ENCODE assay signal across 8 cellular contexts in the genomic region with DNA sequence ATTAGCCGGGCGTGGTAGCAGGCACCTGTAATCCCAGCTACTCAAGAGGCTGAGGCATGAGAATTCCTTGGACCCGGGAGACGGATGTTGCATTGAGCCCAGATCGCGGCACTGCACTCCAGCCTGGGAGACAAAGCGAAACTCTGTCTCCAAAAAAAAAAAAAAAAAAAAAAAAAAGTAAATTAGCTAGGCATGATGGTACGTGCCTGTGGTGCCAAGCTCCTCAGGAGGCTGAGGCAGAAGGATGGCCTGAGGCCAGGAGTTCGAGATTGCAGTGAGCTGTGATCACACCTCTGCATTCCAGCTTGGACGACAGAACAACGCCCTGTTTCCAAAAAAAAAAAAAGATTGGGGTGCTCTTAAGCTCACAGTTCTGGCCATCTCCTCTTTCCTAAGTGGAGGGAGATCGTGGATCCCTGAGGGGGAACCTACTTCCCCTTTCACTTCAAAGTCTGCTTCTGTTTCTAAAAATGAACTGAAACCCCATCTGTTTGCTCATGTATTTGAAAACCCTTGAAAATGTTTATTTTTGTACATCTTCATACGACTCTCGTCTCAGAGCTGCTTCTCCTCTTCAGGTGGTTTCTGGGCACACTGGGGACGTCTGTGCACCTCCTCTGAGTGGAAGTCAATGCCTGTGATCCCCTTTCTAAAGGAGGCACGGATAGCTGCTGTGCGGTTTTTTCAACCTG.
DNase-seq lines count a peak whose midpoint lies in the region; ATAC-seq and TF ChIP-seq lines count a peak whose summit lies in the region.

No MANE protein-coding gene starts in this region.

- ATAC-seq in GM18520 (IDR thresholded peaks at IDR 0.05; ENCODE audit: unreplicated experiment) (peak; percentile 65), naive B cell (ENCODE audit: low read depth in 2 of 2) (peak; percentile 90 to 91)

- no peaks in the 10 kb centered on the region for H3K27me3 ChIP-seq in GM23248 (replicated peaks; ENCODE audit: insufficient read depth)
- H3K27me3 ChIP-seq in MG63, result no peaks in the 10 kb centered on the region
- no peaks in the 10 kb centered on the region; the same call in 1 of the 2 replicates for H3K27me3 ChIP-seq in H9 (ENCODE audit: insufficient read depth, low read length)

- H3K18ac ChIP-seq in H9 (ENCODE audit: insufficient read length, low read depth, low read length), result no peak overlapping the region

- no peak overlapping the region for H3T11ph ChIP-seq in H9 (ENCODE audit: low read length)

- TF ChIP-seq CTCF in H9 (conservative IDR thresholded peaks at IDR 0.05), result no peak

- H3K23ac ChIP-seq in H9 (ENCODE audit: insufficient read length, low read depth, low read length), result no peak overlapping the region

- H3K4me1 ChIP-seq in GM23248 (ENCODE audit: insufficient read depth) (peaks cover 6% of the 10 kb centered on the region; the same call in 1 of the 2 replicates), H9 (ENCODE audit: insufficient read depth, low read length) (peaks cover 7% of the 10 kb centered on the region)

- H3K4me1 Mint-ChIP-seq in naive B cell, result peaks cover 36 to 58% (median 38%) of the 10 kb centered on the region in 3 donors
- no peaks in the 10 kb centered on the region; a peak in 2 of 4 replicates for H3K4me1 Mint-ChIP-seq in H9

- DNase-seq in GM23248 (peak; percentile 34), MG63 (peak; percentile 67), naive B cell (peak; percentile 53), H9 (no peak), HPDE6-E6E7 (ENCODE audit: extremely low spot score) (no peak), HuH-7.5 (ENCODE audit: low spot score) (no peak), midbrain (lab: John Stamatoyannopoulos, UW) (no peak)

- 75 to 76% methylated on average over 17 of the region's 17 CpGs for WGBS in GM23248 (ENCODE audit: low coverage in 1 of 2, low lambda C conversion rate in 2 of 2, missing lambda C conversion rate in 2 of 2), 2 experiments
- WGBS in H9 (ENCODE audit: extremely low coverage, insufficient read length, low lambda C conversion rate), result no CpG with 5 or more reads among the region's 17 CpGs

- H3K27ac ChIP-seq in GM23248 (no peak overlapping the region), H9 (ENCODE audit: insufficient read length, low read depth, low read length) (no peak overlapping the region)

- H3F3A ChIP-seq in GM23248 (ENCODE audit: insufficient read depth), result no peaks in the 10 kb centered on the region

- no peak overlapping the region for H4K8ac ChIP-seq in H9 (replicated peaks; ENCODE audit: insufficient read length, low read depth, low read length)

- H2AFZ ChIP-seq in GM23248 (no peak overlapping the region; the same call in 1 of the 2 replicates), H9 (ENCODE audit: low read length) (no peak overlapping the region)

- no peaks in the 10 kb centered on the region for H3K23me2 ChIP-seq in H9 (ENCODE audit: insufficient read length, low read depth, low read length, poor library complexity, severe bottlenecking)

- peak overlapping the region; percentile 37 for H3K4me2 ChIP-seq in GM23248 (ENCODE audit: unreplicated experiment)
- H3K4me2 ChIP-seq in H9 (ENCODE audit: insufficient read depth, insufficient read length, low read length), result no peak overlapping the region

- no peak overlapping the region for H3K56ac ChIP-seq in H9 (ENCODE audit: insufficient read length, low read depth, low read length)

- H2BK15ac ChIP-seq in H9 (ENCODE audit: low read depth, low read length), result no peak overlapping the region

- H2AK5ac ChIP-seq in H9 (ENCODE audit: insufficient read length, low read length), result no peak overlapping the region

- in situ Hi-C loops in GM23248 (cut with MboI), result no loop called here

- H3K4ac ChIP-seq in H9 (ENCODE audit: low read depth, low read length), result no peak overlapping the region

- H3K9ac ChIP-seq in GM23248 (no peak overlapping the region), H9 (ENCODE audit: extremely low read depth, insufficient read length, low read length) (no peak overlapping the region)

- H4K5ac ChIP-seq in H9 (ENCODE audit: insufficient read length, low read depth, low read length), result no peak overlapping the region

- H3K9me3 ChIP-seq in GM23248 (ENCODE audit: low read depth), result no peaks in the 10 kb centered on the region
- H3K9me3 ChIP-seq in MG63, result no peaks in the 10 kb centered on the region
- H3K9me3 ChIP-seq in H9 (ENCODE audit: control insufficient read depth, low read depth, low read length), result no peaks in the 10 kb centered on the region

- H3K36me3 Mint-ChIP-seq in naive B cell, result peaks cover 0 to 6% of the 10 kb centered on the region in 2 donors
- no peaks in the 10 kb centered on the region for H3K36me3 Mint-ChIP-seq in H9 (ENCODE audit: insufficient read depth in 1 of 3, low read depth in 3 of 3)

- no peak overlapping the region for H2BK120ac ChIP-seq in H9 (ENCODE audit: low read depth, low read length, poor library complexity, severe bottlenecking)

- no peaks in the 10 kb centered on the region for H3K27me3 Mint-ChIP-seq in naive B cell
- no peaks in the 10 kb centered on the region for H3K27me3 Mint-ChIP-seq in H9 (ENCODE audit: low read depth)

- no peak overlapping the region for H4K91ac ChIP-seq in H9 (ENCODE audit: insufficient read length, low read depth, low read length)

- H2BK20ac ChIP-seq in H9 (ENCODE audit: low read depth, low read length, poor library complexity, severe bottlenecking), result no peak overlapping the region

- H2BK12ac ChIP-seq in H9 (ENCODE audit: insufficient read length, low read depth, low read length), result no peak overlapping the region

- H4K20me1 ChIP-seq in GM23248 (ENCODE audit: insufficient read depth) (no peaks in the 10 kb centered on the region; the same call in 1 of the 2 replicates), H9 (ENCODE audit: control insufficient read depth, insufficient read depth, insufficient read length) (no peaks in the 10 kb centered on the region)

- no peak overlapping the region for H3K4me3 ChIP-seq in GM23248
- no peak overlapping the region for H3K4me3 ChIP-seq in MG63

- no peak overlapping the region for H2BK5ac ChIP-seq in H9 (ENCODE audit: insufficient read length, low read length)

- no peaks in the 10 kb centered on the region for H3K9me2 ChIP-seq in GM23248 (ENCODE audit: insufficient read depth)

- no peaks in the 10 kb centered on the region for H3K36me3 ChIP-seq in GM23248 (ENCODE audit: low read depth)
- H3K36me3 ChIP-seq in MG63, result peaks cover 3% of the 10 kb centered on the region; the same call in 1 of the 2 replicates

- peaks cover 4 to 24% (median 17%) of the 10 kb centered on the region in 7 donors for H3K9me3 Mint-ChIP-seq in naive B cell
- H3K9me3 Mint-ChIP-seq in H9, result no peaks in the 10 kb centered on the region

- H3K4me3 Mint-ChIP-seq in naive B cell (peak overlapping the region; percentile 25 to 90 (median 86)), H9 (no peak overlapping the region)

- H3K79me2 ChIP-seq in GM23248 (ENCODE audit: insufficient read depth), result peaks cover 97% of the 10 kb centered on the region
- H3K79me2 ChIP-seq in H9 (ENCODE audit: insufficient read depth, low read length), result no peaks in the 10 kb centered on the region

- H3K14ac ChIP-seq in H9 (ENCODE audit: insufficient read depth, low read length), result no peak overlapping the region

- H3K27ac Mint-ChIP-seq in naive B cell, result peak overlapping the region; percentile 38 to 97 (median 90)
- no peak overlapping the region; a peak in 1 of 7 replicates for H3K27ac Mint-ChIP-seq in H9

- H3K79me1 ChIP-seq in H9 (ENCODE audit: insufficient read depth, low read depth, low read length, poor library complexity, severe bottlenecking), result no peaks in the 10 kb centered on the region

Comparison
In these comparisons a context has a peak if more than half of its experiments do, and no peak if none do; other contexts are left out.
1. DNase-seq: peak in GM23248 (single experiment), MG63 (single experiment) and naive B cell (single experiment); none in H9 (single experiment), HPDE6-E6E7 (single experiment), HuH-7.5 (single experiment) and midbrain (single experiment).
2. H3K27ac Mint-ChIP-seq: peak in naive B cell (6 of 6); none in H9 (0 of 3).
3. H3K4me3 Mint-ChIP-seq: peak in naive B cell (8 of 8); none in H9 (0 of 2).